In the genomic region with DNA sequence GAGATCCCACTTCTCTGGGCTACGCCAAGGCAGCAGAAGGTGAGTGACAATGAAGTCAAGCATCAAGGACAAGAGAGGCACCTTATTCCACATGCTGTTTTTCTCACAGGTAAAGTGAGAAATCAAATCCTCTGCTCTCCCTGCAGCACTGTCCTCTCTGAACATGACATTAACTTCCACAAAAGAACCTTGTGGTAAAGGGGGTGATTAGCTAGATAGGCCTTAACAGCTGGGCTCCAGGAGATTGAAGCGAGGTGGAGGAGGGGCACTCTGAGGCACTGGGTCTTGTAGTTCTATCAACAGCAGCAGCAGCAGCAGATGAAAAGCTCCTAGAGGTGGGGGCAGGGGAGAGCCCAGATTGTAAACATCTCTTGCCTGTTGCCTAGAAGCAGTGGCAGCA, we compare ENCODE assay signal across 1 cellular context.
TF ChIP-seq lines count a peak whose summit lies in the region.

No MANE protein-coding gene starts in this region.

TF ChIP-seq in HepG2, 621 proteins besides CTCF, POLR2A, EP300 and RAD21 (continued from another document):
- TF ChIP-seq ZNF318 (CRISPR knock-in tag; IDR thresholded peaks at IDR 0.05) (no peak), SNAPC5 (CRISPR knock-in tag; IDR thresholded peaks at IDR 0.05; ENCODE audit: borderline replicate concordance) (no peak), U2AF1 (optimal IDR thresholded peaks at IDR 0.05; ENCODE audit: low read depth, low read length) (no peak), ADNP (CRISPR knock-in tag; IDR thresholded peaks at IDR 0.05) (no peak), ZNF30 (CRISPR knock-in tag; IDR thresholded peaks at IDR 0.05) (no peak), ZNF501 (CRISPR knock-in tag; IDR thresholded peaks at IDR 0.05) (no peak), ZFP36L1 (CRISPR knock-in tag; IDR thresholded peaks at IDR 0.05) (no peak), ZNF644 (CRISPR knock-in tag; IDR thresholded peaks at IDR 0.05; ENCODE audit: low read depth) (no peak), ZNF253 (CRISPR knock-in tag; IDR thresholded peaks at IDR 0.05; ENCODE audit: borderline replicate concordance) (no peak), TOPORS (CRISPR knock-in tag; IDR thresholded peaks at IDR 0.05) (no peak), ETV6 (CRISPR knock-in tag; conservative IDR thresholded peaks at IDR 0.05) (no peak)
- TF ChIP-seq, protein P1, sequence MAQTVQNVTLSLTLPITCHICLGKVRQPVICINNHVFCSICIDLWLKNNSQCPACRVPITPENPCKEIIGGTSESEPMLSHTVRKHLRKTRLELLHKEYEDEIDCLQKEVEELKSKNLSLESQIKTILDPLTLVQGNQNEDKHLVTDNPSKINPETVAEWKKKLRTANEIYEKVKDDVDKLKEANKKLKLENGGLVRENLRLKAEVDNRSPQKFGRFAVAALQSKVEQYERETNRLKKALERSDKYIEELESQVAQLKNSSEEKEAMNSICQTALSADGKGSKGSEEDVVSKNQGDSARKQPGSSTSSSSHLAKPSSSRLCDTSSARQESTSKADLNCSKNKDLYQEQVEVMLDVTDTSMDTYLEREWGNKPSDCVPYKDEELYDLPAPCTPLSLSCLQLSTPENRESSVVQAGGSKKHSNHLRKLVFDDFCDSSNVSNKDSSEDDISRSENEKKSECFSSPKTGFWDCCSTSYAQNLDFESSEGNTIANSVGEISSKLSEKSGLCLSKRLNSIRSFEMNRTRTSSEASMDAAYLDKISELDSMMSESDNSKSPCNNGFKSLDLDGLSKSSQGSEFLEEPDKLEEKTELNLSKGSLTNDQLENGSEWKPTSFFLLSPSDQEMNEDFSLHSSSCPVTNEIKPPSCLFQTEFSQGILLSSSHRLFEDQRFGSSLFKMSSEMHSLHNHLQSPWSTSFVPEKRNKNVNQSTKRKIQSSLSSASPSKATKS (CRISPR knock-in tag; IDR thresholded peaks at IDR 0.05) = no peak
